19 cellular contexts compared by ENCODE assay signal in genomic region chr7:104926905-104927454, GRCh38.
DNase-seq lines count a peak whose midpoint lies in the region; ATAC-seq and TF ChIP-seq lines count a peak whose summit lies in the region.
"Had no signal": no experiment of that assay in that cellular context is flagged by ENCODE, and none has a peak within 500 bp of the region (broad histone marks: within the 10 kb centered on the region; RNA-seq: fewer than 3 reads in every experiment).

No MANE protein-coding gene starts in this region.

- H3K36me3 ChIP-seq in stomach (no peaks in the 10 kb centered on the region), HAP-1 (replicated peaks) (no peaks in the 10 kb centered on the region)
- H3K36me3 ChIP-seq: ascending aorta, neutrophil, tibial artery had no signal

- no peak for TF ChIP-seq EP300 in stomach (IDR thresholded peaks at IDR 0.05)

- H3K4me1 ChIP-seq in stomach (peaks cover 12 to 60% (median 46%) of the 10 kb centered on the region in 4 donors), HAP-1 (no peaks in the 10 kb centered on the region)

- no peak for TF ChIP-seq POLR2A in stomach (IDR thresholded peaks at IDR 0.05)

- no peak overlapping the region for H3K4me3 ChIP-seq in stomach
- no peak overlapping the region for H3K4me3 ChIP-seq in HAP-1
- H3K4me3 ChIP-seq: ascending aorta, tibial artery had no signal

- H3K27me3 ChIP-seq in stomach (no peaks in the 10 kb centered on the region), HAP-1 (ENCODE audit: low read depth) (no peaks in the 10 kb centered on the region)
- H3K27me3 ChIP-seq: ascending aorta, neutrophil, tibial artery had no signal

- H3K27ac Mint-ChIP-seq in T-helper 17 cell, result no peak overlapping the region

- intact Hi-C loops in stomach (cut with DNase I; ENCODE audit: low total_unique reads), result loop anchor here (10.0 kb wide), 1 partner anchor 48 kb away; no protein-coding TSS in a partner anchor

- H3K4me3 Mint-ChIP-seq in T-helper 17 cell, result no peak overlapping the region

- no peaks in the 10 kb centered on the region for H3K27me3 Mint-ChIP-seq in T-helper 17 cell

- in situ Hi-C loops in HAP-1 (cut with MboI; ENCODE audit: low sequenced_read_pairs), result no loop called here

- no peaks in the 10 kb centered on the region for H3K9me3 ChIP-seq in stomach
- H3K9me3 ChIP-seq in T-helper 17 cell (ENCODE audit: control insufficient read depth, low read length, poor library complexity, severe bottlenecking), result no peaks in the 10 kb centered on the region
- no peaks in the 10 kb centered on the region for H3K9me3 ChIP-seq in HAP-1
- H3K9me3 ChIP-seq: ascending aorta, neutrophil, tibial artery had no signal

- WGBS in stomach, 5 donors, result 26 to 59% (median 47%) methylated on average over 9 to 10 of the region's 10 CpGs

- H3K27ac ChIP-seq in stomach, result peak overlapping the region; percentile 47 to 75 (median 66)
- H3K27ac ChIP-seq: ascending aorta, neutrophil, tibial artery had no signal

- no peaks in the 10 kb centered on the region for H3K36me3 Mint-ChIP-seq in T-helper 17 cell (ENCODE audit: low read depth)

- DNase-seq in NCI-H2171 treated with DMSO at 0.1 percent for 48 hours (lab: John Stamatoyannopoulos, UW) (peak; percentile 15), NCI-H2171 (lab: John Stamatoyannopoulos, UW) (no peak), NCI-H345 treated with DMSO at 0.1 percent for 48 hours (lab: John Stamatoyannopoulos, UW; ENCODE audit: unreplicated experiment) (peak; percentile 9), kidney tubule cell (ENCODE audit: low spot score) (peak; percentile 61), stomach (peak; percentile 71), T-helper 17 cell (no peak), HAP-1 (ENCODE audit: low spot score in 2 of 2) (no peak)
- DNase-seq: activated CD4-positive, alpha-beta T cell treated with anti-CD3 and anti-CD28 coated beads, Interleukin-2, amount 50 U/mL, for 4 hours; effector CD8-positive, alpha-beta T cell; Karpas-422; left cardiac atrium; NCI-H1930; OCI-M1; stimulated activated CD4-positive, alpha-beta T cell treated with anti-CD3 and anti-CD28 coated beads, Interleukin-12 subunit alpha, Interleukin-12 subunit beta, amount 100 ng/mL, for 4 hours; T-helper 2 cell; tibial artery had no signal

- ATAC-seq in GM21529 (IDR thresholded peaks at IDR 0.05; ENCODE audit: unreplicated experiment) (no peak), T-helper 17 cell (no peak)
- ATAC-seq: left cardiac atrium had no signal

- no peak for TF ChIP-seq CTCF in stomach (IDR thresholded peaks at IDR 0.05)

- H3K4me1 Mint-ChIP-seq in T-helper 17 cell, result peaks cover 6% of the 10 kb centered on the region

Comparison
In these comparisons a context has a peak if more than half of its experiments do, and no peak if none do; other contexts are left out.
1. DNase-seq: peak in NCI-H2171 treated with DMSO at 0.1 percent for 48 hours (single experiment), NCI-H345 treated with DMSO at 0.1 percent for 48 hours (single experiment), kidney tubule cell (single experiment) and stomach (single experiment); none in NCI-H2171 (single experiment), T-helper 17 cell (0 of 3) and HAP-1 (0 of 2).